In genomic region chr4:4607336-4608213, GRCh38 we compare ENCODE assay signal across 20 cellular contexts.
"Had no signal": no experiment of that assay in that cellular context is flagged by ENCODE, and none has a peak within 500 bp of the region (broad histone marks: within the 10 kb centered on the region; RNA-seq: fewer than 3 reads in every experiment).

No MANE protein-coding gene starts in this region.

- H3K4me3 ChIP-seq: colonic mucosa, esophagus muscularis mucosa, left lung, stomach had no signal

- DNase-seq: activated CD4-positive, alpha-beta T cell treated with anti-CD3 and anti-CD28 coated beads, Interleukin-2, amount 10 ng/mL, durations not matched to agents 7 days and 5 days; activated CD8-positive, alpha-beta memory T cell treated with anti-CD3 and anti-CD28 coated beads, Interleukin-2, amount 50 U/mL, for 48 hours; activated effector memory CD4-positive, alpha-beta T cell treated with Interleukin-2 at 50 U/mL for 16 hours; activated naive CD4-positive, alpha-beta T cell treated with anti-CD3 and anti-CD28 coated beads, Interleukin-2, amount 10 ng/mL, durations not matched to agents 7 days and 5 days; activated naive CD8-positive, alpha-beta T cell treated with anti-CD3 and anti-CD28 coated beads, Interleukin-2, amount 50 U/mL, for 24 hours; activated T-cell treated with anti-CD3 and anti-CD28 coated beads, Interleukin-2, amount 50 U/mL, for 48 hours; colonic mucosa; effector CD4-positive, alpha-beta T cell; left lung; naive B cell; stimulated activated CD4-positive, alpha-beta T cell treated with anti-CD3 and anti-CD28 coated beads, Interleukin-4, amount 100 ng/mL, for 24 hours; stomach; T1000; trophoblast cell had no signal

- H3K4me1 ChIP-seq: colonic mucosa, esophagus muscularis mucosa, left lung, parathyroid adenoma, stomach had no signal

- H3K79me2 ChIP-seq: parathyroid adenoma had no signal

- H3K36me3 ChIP-seq: colonic mucosa, esophagus muscularis mucosa, left lung, neutrophil, stomach had no signal

- H3K9ac ChIP-seq: parathyroid adenoma had no signal

- H3K9me3 ChIP-seq: colonic mucosa, esophagus muscularis mucosa, left lung, neutrophil, stomach had no signal

- H3K27me3 ChIP-seq: colonic mucosa, esophagus muscularis mucosa, left lung, neutrophil, stomach had no signal

- FAIRE-seq: endothelial cell of umbilical vein had no signal

- H3K27ac ChIP-seq: colonic mucosa, esophagus muscularis mucosa, left lung, neutrophil, parathyroid adenoma, stomach had no signal

- H2AFZ ChIP-seq: parathyroid adenoma had no signal

- ATAC-seq: activated naive CD8-positive, alpha-beta T cell treated with anti-CD3 and anti-CD28 coated beads, Interleukin-2, amount 50 U/mL, for 24 hours; left lung; sciatic nerve; stimulated activated effector memory CD8-positive, alpha-beta T cell treated with anti-CD3 and anti-CD28 coated beads, Interleukin-12 subunit alpha, Interleukin-12 subunit beta, amount 100 ng/mL, for 72 hours had no signal
